Comparison of ENCODE assay signal across 29 cellular contexts in the genomic region with DNA sequence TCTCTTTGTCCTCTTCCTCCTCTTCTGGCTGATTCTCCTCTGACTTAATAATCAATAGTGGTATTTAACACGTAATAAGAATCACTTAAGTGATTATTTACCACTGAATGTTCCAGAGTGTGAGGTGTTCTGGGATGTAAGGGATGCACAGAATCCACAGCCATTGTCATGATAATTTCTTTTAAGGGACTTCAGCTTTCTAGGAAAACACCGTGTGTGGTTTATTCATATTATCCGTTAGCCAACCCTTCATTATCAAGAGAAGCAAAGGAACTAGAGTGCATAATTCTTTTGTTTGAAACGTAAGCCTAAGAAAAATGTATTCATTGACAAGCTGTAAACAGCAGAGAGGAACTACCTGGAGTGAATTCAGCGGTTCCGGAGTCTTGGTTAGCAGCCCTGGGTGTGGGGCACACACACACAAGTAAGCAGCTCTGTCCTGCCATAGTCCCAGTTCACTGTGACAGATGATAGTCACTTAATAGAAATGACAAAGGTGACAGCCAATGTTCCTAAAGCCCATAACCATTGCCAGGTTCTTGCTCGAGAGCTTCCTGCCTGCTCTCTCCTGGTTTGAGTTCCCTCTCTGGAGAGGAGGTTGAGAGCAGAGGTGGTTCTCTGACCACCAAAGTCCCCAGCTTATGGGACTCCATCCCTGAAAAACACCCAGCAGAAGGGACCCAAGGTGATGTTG.
"Had no signal": no experiment of that assay in that cellular context is flagged by ENCODE, and none has a peak within 500 bp of the region (broad histone marks: within the 10 kb centered on the region; RNA-seq: fewer than 3 reads in every experiment).

No MANE protein-coding gene starts in this region.

- H3K4me1 ChIP-seq: heart right ventricle, pancreas, prostate gland, uterus had no signal

- FAIRE-seq: endothelial cell of umbilical vein, pancreas had no signal

- ATAC-seq: activated naive CD8-positive, alpha-beta T cell treated with anti-CD3 and anti-CD28 coated beads, Interleukin-2, amount 50 U/mL, for 24 hours; heart right ventricle; left ventricle myocardium superior; pancreas; sciatic nerve; stimulated activated effector memory CD8-positive, alpha-beta T cell treated with anti-CD3 and anti-CD28 coated beads, Interleukin-12 subunit alpha, Interleukin-12 subunit beta, amount 100 ng/mL, for 72 hours had no signal

- H3K9me3 Mint-ChIP-seq: activated CD4-positive, alpha-beta memory T cell treated with anti-CD3 and anti-CD28 coated beads, Interleukin-2, amount 10 ng/mL, durations not matched to agents 7 days and 5 days; activated CD4-positive, alpha-beta T cell treated with anti-CD3 and anti-CD28 coated beads, Interleukin-2, amount 10 ng/mL, durations not matched to agents 7 days and 5 days; activated naive CD8-positive, alpha-beta T cell treated with anti-CD3 and anti-CD28 coated beads, Interleukin-2, amount 50 U/mL, for 24 hours; activated T-cell treated with anti-CD3 and anti-CD28 coated beads, Interleukin-2, amount 50 U/mL, for 24 hours; stimulated activated effector memory CD8-positive, alpha-beta T cell treated with anti-CD3 and anti-CD28 coated beads, Interleukin-12 subunit alpha, Interleukin-12 subunit beta, amount 100 ng/mL, for 72 hours; stimulated activated naive CD8-positive, alpha-beta T cell treated with anti-CD3 and anti-CD28 coated beads, Interleukin-15, Interleukin-2, amounts not matched to agents 100 ng/mL and 50 ng/mL, for 24 hours; type B pancreatic cell had no signal

- H3K4me3 Mint-ChIP-seq: activated CD4-positive, alpha-beta memory T cell treated with anti-CD3 and anti-CD28 coated beads, Interleukin-2, amount 10 ng/mL, durations not matched to agents 7 days and 5 days; activated CD4-positive, alpha-beta T cell treated with anti-CD3 and anti-CD28 coated beads, Interleukin-2, amount 10 ng/mL, durations not matched to agents 7 days and 5 days; activated naive CD8-positive, alpha-beta T cell treated with anti-CD3 and anti-CD28 coated beads, Interleukin-2, amount 50 U/mL, for 24 hours; activated T-cell treated with anti-CD3 and anti-CD28 coated beads, Interleukin-2, amount 50 U/mL, for 24 hours; stimulated activated effector memory CD8-positive, alpha-beta T cell treated with anti-CD3 and anti-CD28 coated beads, Interleukin-12 subunit alpha, Interleukin-12 subunit beta, amount 100 ng/mL, for 72 hours; stimulated activated naive CD8-positive, alpha-beta T cell treated with anti-CD3 and anti-CD28 coated beads, Interleukin-15, Interleukin-2, amounts not matched to agents 100 ng/mL and 50 ng/mL, for 24 hours; type B pancreatic cell had no signal

- H3K9me3 ChIP-seq: heart right ventricle, pancreas, prostate gland, uterus had no signal

- H3K4me3 ChIP-seq: heart right ventricle, pancreas, prostate gland, skin epidermis, uterus had no signal

- H3K27me3 Mint-ChIP-seq: type B pancreatic cell had no signal

- H3K4me1 Mint-ChIP-seq: activated CD4-positive, alpha-beta memory T cell treated with anti-CD3 and anti-CD28 coated beads, Interleukin-2, amount 10 ng/mL, durations not matched to agents 7 days and 5 days had no signal

- H3K36me3 Mint-ChIP-seq: stimulated activated effector memory CD8-positive, alpha-beta T cell treated with anti-CD3 and anti-CD28 coated beads, Interleukin-12 subunit alpha, Interleukin-12 subunit beta, amount 100 ng/mL, for 72 hours; type B pancreatic cell had no signal

- H3K27me3 ChIP-seq: pancreas, uterus had no signal

- DNase-seq: activated CD4-positive, alpha-beta memory T cell treated with anti-CD3 and anti-CD28 coated beads, Interleukin-2, amount 10 ng/mL, durations not matched to agents 7 days and 5 days; activated CD4-positive, alpha-beta T cell treated with anti-CD3 and anti-CD28 coated beads for 1 hour; activated CD4-positive, alpha-beta T cell treated with anti-CD3 and anti-CD28 coated beads, Interleukin-2, amount 10 ng/mL, durations not matched to agents 7 days and 5 days; activated CD8-positive, alpha-beta memory T cell treated with anti-CD3 and anti-CD28 coated beads, Interleukin-2, amount 50 U/mL, for 48 hours; activated gamma-delta T cell; activated naive CD4-positive, alpha-beta T cell treated with anti-CD3 and anti-CD28 coated beads, Interleukin-2, amount 50 U/mL, for 16 hours; activated naive CD8-positive, alpha-beta T cell treated with anti-CD3 and anti-CD28 coated beads, Interleukin-2, amount 50 U/mL, for 24 hours; activated T-cell treated with anti-CD3 and anti-CD28 coated beads, Interleukin-2, amount 50 U/mL, for 24 hours; amygdala; caudate nucleus; cortex of kidney; heart right ventricle; islet precursor cell; left ventricle myocardium superior; nucleus accumbens; pancreas; retina; stimulated activated CD4-positive, alpha-beta T cell treated with anti-CD3 and anti-CD28 coated beads, Interleukin-12 subunit alpha, Interleukin-12 subunit beta, amount 100 ng/mL, for 4 hours; stimulated activated CD4-positive, alpha-beta T cell treated with anti-CD3 and anti-CD28 coated beads, Interleukin-4, amount 100 ng/mL, for 24 hours; substantia nigra; T-helper 2 cell; uterus had no signal

- H3K27ac Mint-ChIP-seq: activated CD4-positive, alpha-beta memory T cell treated with anti-CD3 and anti-CD28 coated beads, Interleukin-2, amount 10 ng/mL, durations not matched to agents 7 days and 5 days; activated CD4-positive, alpha-beta T cell treated with anti-CD3 and anti-CD28 coated beads, Interleukin-2, amount 10 ng/mL, durations not matched to agents 7 days and 5 days; activated naive CD8-positive, alpha-beta T cell treated with anti-CD3 and anti-CD28 coated beads, Interleukin-2, amount 50 U/mL, for 24 hours; activated T-cell treated with anti-CD3 and anti-CD28 coated beads, Interleukin-2, amount 50 U/mL, for 24 hours; stimulated activated effector memory CD8-positive, alpha-beta T cell treated with anti-CD3 and anti-CD28 coated beads, Interleukin-12 subunit alpha, Interleukin-12 subunit beta, amount 100 ng/mL, for 72 hours; stimulated activated naive CD8-positive, alpha-beta T cell treated with anti-CD3 and anti-CD28 coated beads, Interleukin-15, Interleukin-2, amounts not matched to agents 100 ng/mL and 50 ng/mL, for 24 hours; type B pancreatic cell had no signal

- H3K36me3 ChIP-seq: heart right ventricle, pancreas, prostate gland, uterus had no signal

- H3K27ac ChIP-seq: heart right ventricle, pancreas, prostate gland, skin epidermis, uterus had no signal
